In the genomic region with DNA sequence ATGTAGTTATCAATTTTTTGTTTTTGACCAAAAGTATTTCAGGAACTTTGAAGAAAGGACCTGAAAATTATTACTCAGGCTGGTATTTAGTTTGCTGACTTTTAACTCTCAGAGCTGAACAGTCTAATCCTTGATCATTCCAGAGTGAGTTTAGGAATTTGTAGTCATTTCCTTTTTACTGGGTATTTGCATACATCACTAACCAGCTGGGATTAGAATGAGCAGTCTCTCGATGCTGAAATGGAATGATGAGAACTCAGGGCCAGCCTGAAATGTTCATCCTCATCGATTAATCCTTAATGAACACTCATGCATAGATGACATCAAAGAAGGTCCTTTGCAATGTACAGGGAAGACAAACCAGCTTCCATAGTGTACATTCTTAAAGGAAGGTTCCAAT, we compare ENCODE assay signal across 25 cellular contexts. TPM values are rescaled to one million over a fixed set of nuclear protein-coding genes. Genes with fewer than 3 reads are reported as not detected.
DNase-seq lines count a peak whose midpoint lies in the region; ATAC-seq, FAIRE-seq and TF ChIP-seq lines count a peak whose summit lies in the region.
"Had no signal": no experiment of that assay in that cellular context is flagged by ENCODE, and none has a peak within 500 bp of the region (broad histone marks: within the 10 kb centered on the region; RNA-seq: fewer than 3 reads in every experiment).

No MANE protein-coding gene starts in this region.

- H3K9me3 Mint-ChIP-seq in astrocyte (ENCODE audit: unreplicated experiment), result no peaks in the 10 kb centered on the region
- H3K9me3 Mint-ChIP-seq: activated CD8-positive, alpha-beta T cell treated with anti-CD3 and anti-CD28 coated beads for 36 hours; nephron progenitor cell; stimulated activated effector memory CD8-positive, alpha-beta T cell treated with anti-CD3 and anti-CD28 coated beads, Interleukin-12 subunit alpha, Interleukin-12 subunit beta, amount 100 ng/mL, for 72 hours had no signal

- no peak overlapping the region for H3K27ac ChIP-seq in astrocyte (ENCODE audit: low read depth, low read length)
- no peak overlapping the region for H3K27ac ChIP-seq in upper lobe of right lung
- H3K27ac ChIP-seq: RWPE1 had no signal

- H3K36me3 ChIP-seq in astrocyte (ENCODE audit: insufficient read depth, low read length), result no peaks in the 10 kb centered on the region
- no peaks in the 10 kb centered on the region for H3K36me3 ChIP-seq in upper lobe of right lung

- H3K27me3 ChIP-seq in astrocyte (ENCODE audit: insufficient read depth, low read length) (no peaks in the 10 kb centered on the region), upper lobe of right lung (no peaks in the 10 kb centered on the region)

- H3K4me1 Mint-ChIP-seq in astrocyte (ENCODE audit: low read depth, unreplicated experiment), result peaks cover 53% of the 10 kb centered on the region

- H3K4me1 ChIP-seq in astrocyte (ENCODE audit: insufficient read depth, low read length), result peaks cover 36% of the 10 kb centered on the region
- H3K4me1 ChIP-seq in upper lobe of right lung, result peaks cover 14% of the 10 kb centered on the region

- H4K20me1 ChIP-seq in astrocyte (ENCODE audit: insufficient read depth, low read length), result peaks cover 43% of the 10 kb centered on the region

- FAIRE-seq in astrocyte (lab: Jason Lieb, UNC), result peak; percentile 52
- no peak for FAIRE-seq in HTR-8/SVneo (lab: Jason Lieb, UNC)
- FAIRE-seq: H54 had no signal

- TF ChIP-seq CTCF in astrocyte (IDR thresholded peaks at IDR 0.05; ENCODE audit: insufficient read depth, low read depth, low read length), result no peak
- TF ChIP-seq CTCF in fibroblast of villous mesenchyme (IDR thresholded peaks at IDR 0.05; ENCODE audit: insufficient read depth, low read depth, low read length), result no peak
- TF ChIP-seq CTCF in upper lobe of right lung (IDR thresholded peaks at IDR 0.05), result no peak

- H3K27ac Mint-ChIP-seq in astrocyte (ENCODE audit: unreplicated experiment), result peak overlapping the region; percentile 4
- H3K27ac Mint-ChIP-seq: activated CD8-positive, alpha-beta T cell treated with anti-CD3 and anti-CD28 coated beads for 36 hours; activated naive CD8-positive, alpha-beta T cell; nephron progenitor cell; stimulated activated effector memory CD8-positive, alpha-beta T cell treated with anti-CD3 and anti-CD28 coated beads, Interleukin-12 subunit alpha, Interleukin-12 subunit beta, amount 100 ng/mL, for 72 hours had no signal

- H3K27me3 Mint-ChIP-seq in astrocyte (ENCODE audit: low read depth, unreplicated experiment), result no peaks in the 10 kb centered on the region
- H3K27me3 Mint-ChIP-seq: activated CD8-positive, alpha-beta T cell treated with anti-CD3 and anti-CD28 coated beads for 36 hours; activated naive CD8-positive, alpha-beta T cell; CD4-positive, alpha-beta memory T cell had no signal

- peak; percentile 33 for DNase-seq in NCI-H82 (lab: John Stamatoyannopoulos, UW)
- no peak for DNase-seq in NCI-H82 treated with DMSO at 0.1 percent for 48 hours (lab: John Stamatoyannopoulos, UW; ENCODE audit: unreplicated experiment)
- peak; percentile 59 for DNase-seq in astrocyte (ENCODE audit: low read depth)
- DNase-seq in fibroblast of villous mesenchyme (ENCODE audit: low read depth), result peak; percentile 61
- no peak for DNase-seq in H4 (ENCODE audit: low spot score)
- DNase-seq in upper lobe of right lung, result no peak
- DNase-seq in HTR-8/SVneo (ENCODE audit: insufficient read length, low spot score), result no peak
- no peak for DNase-seq in NOMO-1 treated with dmso at 0.1 percent for 144 hours (lab: John Stamatoyannopoulos, UW; ENCODE audit: unreplicated experiment)
- DNase-seq: 8988T; activated CD4-positive, alpha-beta T cell treated with anti-CD3 and anti-CD28 coated beads for 1 hour; activated CD8-positive, alpha-beta T cell treated with anti-CD3 and anti-CD28 coated beads for 36 hours; CD4-positive, alpha-beta memory T cell; head of caudate nucleus; NCI-H1105 treated with DMSO at 0.1 percent for 48 hours; NCI-H2029; NCI-H748 treated with DMSO at 0.1 percent for 48 hours; nephron progenitor cell; posterior cingulate gyrus; right cardiac atrium; stimulated activated CD4-positive, alpha-beta T cell treated with anti-CD3 and anti-CD28 coated beads, Interleukin-12 subunit alpha, Interleukin-12 subunit beta, amount 100 ng/mL, for 4 hours; stimulated activated CD4-positive, alpha-beta T cell treated with anti-CD3 and anti-CD28 coated beads, Interleukin-4, amount 100 ng/mL, for 1 hour had no signal

- no peak overlapping the region for H3K4me3 Mint-ChIP-seq in astrocyte (ENCODE audit: unreplicated experiment)
- H3K4me3 Mint-ChIP-seq: activated CD8-positive, alpha-beta T cell treated with anti-CD3 and anti-CD28 coated beads for 36 hours; activated naive CD8-positive, alpha-beta T cell; CD4-positive, alpha-beta memory T cell; nephron progenitor cell; stimulated activated effector memory CD8-positive, alpha-beta T cell treated with anti-CD3 and anti-CD28 coated beads, Interleukin-12 subunit alpha, Interleukin-12 subunit beta, amount 100 ng/mL, for 72 hours had no signal

- no peak overlapping the region for H2AFZ ChIP-seq in astrocyte (ENCODE audit: low read depth, low read length)

- H3K4me2 ChIP-seq in astrocyte (ENCODE audit: low read length), result peak overlapping the region; percentile 24

- intact Hi-C loops in upper lobe of right lung (cut with DNase I), result loop anchor here (5.0 kb wide), 1 partner anchor 462 kb away; no protein-coding TSS in a partner anchor

- H3K36me3 Mint-ChIP-seq in astrocyte (ENCODE audit: low read depth, unreplicated experiment), result peaks cover 8% of the 10 kb centered on the region
- H3K36me3 Mint-ChIP-seq: activated naive CD8-positive, alpha-beta T cell; stimulated activated effector memory CD8-positive, alpha-beta T cell treated with anti-CD3 and anti-CD28 coated beads, Interleukin-12 subunit alpha, Interleukin-12 subunit beta, amount 100 ng/mL, for 72 hours had no signal

- no peak for ATAC-seq in upper lobe of right lung
- ATAC-seq: activated CD8-positive, alpha-beta T cell treated with anti-CD3 and anti-CD28 coated beads for 36 hours; right cardiac atrium; stimulated activated effector memory CD8-positive, alpha-beta T cell treated with anti-CD3 and anti-CD28 coated beads, Interleukin-12 subunit alpha, Interleukin-12 subunit beta, amount 100 ng/mL, for 72 hours had no signal

- H3K79me2 ChIP-seq in astrocyte (ENCODE audit: insufficient read depth, low read length), result peaks cover 47% of the 10 kb centered on the region

- H3K9me3 ChIP-seq in astrocyte (ENCODE audit: insufficient read depth, low read depth, low read length) (no peaks in the 10 kb centered on the region), upper lobe of right lung (no peaks in the 10 kb centered on the region)

- H3K9ac ChIP-seq in astrocyte (ENCODE audit: low read length), result no peak overlapping the region

- H3K4me3 ChIP-seq in astrocyte (ENCODE audit: insufficient read depth, low read depth, low read length) (no peak overlapping the region), fibroblast of villous mesenchyme (ENCODE audit: low read depth, low read length) (no peak overlapping the region), upper lobe of right lung (no peak overlapping the region)

RNA-seq across cellular contexts. Expression of gene FBXL14, which starts 14.8 kb away (rescaled TPM):
- 9.2 and 9.8 TPM in 2 replicates for total RNA-seq in astrocyte
- 7.4 and 9.5 TPM in 2 replicates for total RNA-seq in fibroblast of villous mesenchyme
- total RNA-seq in H4 (2014; rRNA removed; shearing (Covaris generic)), result 5.3 and 6.1 TPM in 2 replicates
- total RNA-seq in upper lobe of right lung, result 17.3 TPM

RNA-seq across cellular contexts. Expression of gene WNT5B, which starts 49.4 kb away (rescaled TPM):
- total RNA-seq in astrocyte (110 TPM in 2 replicates), fibroblast of villous mesenchyme (78.2 and 98.2 TPM in 2 replicates), upper lobe of right lung (2.3 TPM)
- total RNA-seq in H4 (2014; rRNA removed; shearing (Covaris generic)), result 3.8 and 6.4 TPM in 2 replicates
- total RNA-seq: activated CD8-positive, alpha-beta T cell treated with anti-CD3 and anti-CD28 coated beads for 36 hours had no signal

Comparison
In these comparisons a context has a peak if more than half of its experiments do, and no peak if none do; other contexts are left out.
1. DNase-seq: peak in NCI-H82 (single experiment), astrocyte (single experiment) and fibroblast of villous mesenchyme (single experiment); none in NCI-H82 treated with DMSO at 0.1 percent for 48 hours (single experiment), H4 (single experiment), upper lobe of right lung (single experiment), HTR-8/SVneo (single experiment) and NOMO-1 treated with dmso at 0.1 percent for 144 hours (single experiment).
2. RNA of gene WNT5B, which starts 49.4 kb away (total RNA-seq): 110 TPM in astrocyte and 78.2 to 98.2 TPM in fibroblast of villous mesenchyme; 3.8 to 6.4 TPM in H4 and 2.3 TPM in upper lobe of right lung (single experiment); every median in the first group is over 10 times any median in the second.